1 cellular context compared by ENCODE assay signal in genomic region chr16:58684001-58684353, GRCh38.
TF ChIP-seq lines count a peak whose summit lies in the region.

No MANE protein-coding gene starts in this region.

TF ChIP-seq in GM12878, 131 proteins besides CTCF, POLR2A, EP300 and RAD21:
- no peak for TF ChIP-seq NFIC (IDR thresholded peaks at IDR 0.05; ENCODE audit: low read depth, low read length)
- TF ChIP-seq, protein P1, sequence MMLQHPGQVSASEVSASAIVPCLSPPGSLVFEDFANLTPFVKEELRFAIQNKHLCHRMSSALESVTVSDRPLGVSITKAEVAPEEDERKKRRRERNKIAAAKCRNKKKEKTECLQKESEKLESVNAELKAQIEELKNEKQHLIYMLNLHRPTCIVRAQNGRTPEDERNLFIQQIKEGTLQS (IDR thresholded peaks at IDR 0.05; ENCODE audit: borderline replicate concordance, extremely low read depth, low read depth, low read length) = no peak
- TF ChIP-seq CBFB (IDR thresholded peaks at IDR 0.05; ENCODE audit: low read depth) = no peak
- no peak for TF ChIP-seq EED (IDR thresholded peaks at IDR 0.05; ENCODE audit: low read depth)
- no peak for TF ChIP-seq GABPA (IDR thresholded peaks at IDR 0.05; ENCODE audit: low read depth)
- TF ChIP-seq, protein P2, sequence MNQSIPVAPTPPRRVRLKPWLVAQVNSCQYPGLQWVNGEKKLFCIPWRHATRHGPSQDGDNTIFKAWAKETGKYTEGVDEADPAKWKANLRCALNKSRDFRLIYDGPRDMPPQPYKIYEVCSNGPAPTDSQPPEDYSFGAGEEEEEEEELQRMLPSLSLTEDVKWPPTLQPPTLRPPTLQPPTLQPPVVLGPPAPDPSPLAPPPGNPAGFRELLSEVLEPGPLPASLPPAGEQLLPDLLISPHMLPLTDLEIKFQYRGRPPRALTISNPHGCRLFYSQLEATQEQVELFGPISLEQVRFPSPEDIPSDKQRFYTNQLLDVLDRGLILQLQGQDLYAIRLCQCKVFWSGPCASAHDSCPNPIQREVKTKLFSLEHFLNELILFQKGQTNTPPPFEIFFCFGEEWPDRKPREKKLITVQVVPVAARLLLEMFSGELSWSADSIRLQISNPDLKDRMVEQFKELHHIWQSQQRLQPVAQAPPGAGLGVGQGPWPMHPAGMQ (IDR thresholded peaks at IDR 0.05; ENCODE audit: borderline replicate concordance) = no peak
- TF ChIP-seq YY1 (IDR thresholded peaks at IDR 0.05; ENCODE audit: low read depth, low read length) = no peak
- TF ChIP-seq, protein P3, sequence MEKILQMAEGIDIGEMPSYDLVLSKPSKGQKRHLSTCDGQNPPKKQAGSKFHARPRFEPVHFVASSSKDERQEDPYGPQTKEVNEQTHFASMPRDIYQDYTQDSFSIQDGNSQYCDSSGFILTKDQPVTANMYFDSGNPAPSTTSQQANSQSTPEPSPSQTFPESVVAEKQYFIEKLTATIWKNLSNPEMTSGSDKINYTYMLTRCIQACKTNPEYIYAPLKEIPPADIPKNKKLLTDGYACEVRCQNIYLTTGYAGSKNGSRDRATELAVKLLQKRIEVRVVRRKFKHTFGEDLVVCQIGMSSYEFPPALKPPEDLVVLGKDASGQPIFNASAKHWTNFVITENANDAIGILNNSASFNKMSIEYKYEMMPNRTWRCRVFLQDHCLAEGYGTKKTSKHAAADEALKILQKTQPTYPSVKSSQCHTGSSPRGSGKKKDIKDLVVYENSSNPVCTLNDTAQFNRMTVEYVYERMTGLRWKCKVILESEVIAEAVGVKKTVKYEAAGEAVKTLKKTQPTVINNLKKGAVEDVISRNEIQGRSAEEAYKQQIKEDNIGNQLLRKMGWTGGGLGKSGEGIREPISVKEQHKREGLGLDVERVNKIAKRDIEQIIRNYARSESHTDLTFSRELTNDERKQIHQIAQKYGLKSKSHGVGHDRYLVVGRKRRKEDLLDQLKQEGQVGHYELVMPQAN (conservative IDR thresholded peaks at IDR 0.05) = no peak
- no peak for TF ChIP-seq EZH2 (IDR thresholded peaks at IDR 0.05; ENCODE audit: borderline replicate concordance, control insufficient read depth, low read depth, low read length)
- TF ChIP-seq, protein P4, sequence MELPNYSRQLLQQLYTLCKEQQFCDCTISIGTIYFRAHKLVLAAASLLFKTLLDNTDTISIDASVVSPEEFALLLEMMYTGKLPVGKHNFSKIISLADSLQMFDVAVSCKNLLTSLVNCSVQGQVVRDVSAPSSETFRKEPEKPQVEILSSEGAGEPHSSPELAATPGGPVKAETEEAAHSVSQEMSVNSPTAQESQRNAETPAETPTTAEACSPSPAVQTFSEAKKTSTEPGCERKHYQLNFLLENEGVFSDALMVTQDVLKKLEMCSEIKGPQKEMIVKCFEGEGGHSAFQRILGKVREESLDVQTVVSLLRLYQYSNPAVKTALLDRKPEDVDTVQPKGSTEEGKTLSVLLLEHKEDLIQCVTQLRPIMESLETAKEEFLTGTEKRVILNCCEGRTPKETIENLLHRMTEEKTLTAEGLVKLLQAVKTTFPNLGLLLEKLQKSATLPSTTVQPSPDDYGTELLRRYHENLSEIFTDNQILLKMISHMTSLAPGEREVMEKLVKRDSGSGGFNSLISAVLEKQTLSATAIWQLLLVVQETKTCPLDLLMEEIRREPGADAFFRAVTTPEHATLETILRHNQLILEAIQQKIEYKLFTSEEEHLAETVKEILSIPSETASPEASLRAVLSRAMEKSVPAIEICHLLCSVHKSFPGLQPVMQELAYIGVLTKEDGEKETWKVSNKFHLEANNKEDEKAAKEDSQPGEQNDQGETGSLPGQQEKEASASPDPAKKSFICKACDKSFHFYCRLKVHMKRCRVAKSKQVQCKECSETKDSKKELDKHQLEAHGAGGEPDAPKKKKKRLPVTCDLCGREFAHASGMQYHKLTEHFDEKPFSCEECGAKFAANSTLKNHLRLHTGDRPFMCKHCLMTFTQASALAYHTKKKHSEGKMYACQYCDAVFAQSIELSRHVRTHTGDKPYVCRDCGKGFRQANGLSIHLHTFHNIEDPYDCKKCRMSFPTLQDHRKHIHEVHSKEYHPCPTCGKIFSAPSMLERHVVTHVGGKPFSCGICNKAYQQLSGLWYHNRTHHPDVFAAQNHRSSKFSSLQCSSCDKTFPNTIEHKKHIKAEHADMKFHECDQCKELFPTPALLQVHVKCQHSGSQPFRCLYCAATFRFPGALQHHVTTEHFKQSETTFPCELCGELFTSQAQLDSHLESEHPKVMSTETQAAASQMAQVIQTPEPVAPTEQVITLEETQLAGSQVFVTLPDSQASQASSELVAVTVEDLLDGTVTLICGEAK (IDR thresholded peaks at IDR 0.05; ENCODE audit: borderline replicate concordance) = no peak
- no peak for TF ChIP-seq CHD2 (IDR thresholded peaks at IDR 0.05; ENCODE audit: borderline replicate concordance, low read depth, low read length)
- TF ChIP-seq DPF2 (IDR thresholded peaks at IDR 0.05) = no peak
- TF ChIP-seq, protein P5, sequence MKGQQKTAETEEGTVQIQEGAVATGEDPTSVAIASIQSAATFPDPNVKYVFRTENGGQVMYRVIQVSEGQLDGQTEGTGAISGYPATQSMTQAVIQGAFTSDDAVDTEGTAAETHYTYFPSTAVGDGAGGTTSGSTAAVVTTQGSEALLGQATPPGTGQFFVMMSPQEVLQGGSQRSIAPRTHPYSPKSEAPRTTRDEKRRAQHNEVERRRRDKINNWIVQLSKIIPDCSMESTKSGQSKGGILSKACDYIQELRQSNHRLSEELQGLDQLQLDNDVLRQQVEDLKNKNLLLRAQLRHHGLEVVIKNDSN (IDR thresholded peaks at IDR 0.05; ENCODE audit: borderline replicate concordance, extremely low read length, insufficient read depth, low read depth, low read length) = no peak
- TF ChIP-seq HDGF (IDR thresholded peaks at IDR 0.05) = no peak
- no peak for TF ChIP-seq CEBPB (IDR thresholded peaks at IDR 0.05; ENCODE audit: borderline replicate concordance in 1 of 2, low read depth in 2 of 2, low read length in 2 of 2)
- no peak for TF ChIP-seq E2F8 (IDR thresholded peaks at IDR 0.05; ENCODE audit: low read depth, partially characterized antibody)
